Comparison of ENCODE assay signal across 20 cellular contexts in the genomic region with DNA sequence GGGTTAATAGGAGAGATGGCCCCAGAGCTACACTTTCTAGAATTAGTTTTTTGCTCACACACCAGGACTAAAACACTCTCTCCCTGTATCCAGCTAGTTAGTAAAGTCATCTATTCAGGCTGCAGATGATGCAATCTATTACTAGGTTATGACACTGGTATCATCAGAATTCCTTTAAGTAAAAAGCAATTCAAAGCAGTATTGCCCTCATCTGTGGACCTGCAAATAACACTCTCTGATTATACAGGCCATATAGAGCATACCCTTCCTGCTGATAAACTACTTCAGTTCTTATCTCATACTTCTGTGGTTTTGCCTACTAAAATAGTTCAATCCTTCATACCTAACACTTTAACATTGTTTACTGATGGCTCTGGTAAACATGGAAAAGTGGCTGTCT. TPM values are rescaled to one million over a fixed set of nuclear protein-coding genes. Genes with fewer than 3 reads are reported as not detected.
DNase-seq lines count a peak whose midpoint lies in the region; ATAC-seq and TF ChIP-seq lines count a peak whose summit lies in the region.
"Had no signal": no experiment of that assay in that cellular context is flagged by ENCODE, and none has a peak within 500 bp of the region (broad histone marks: within the 10 kb centered on the region; RNA-seq: fewer than 3 reads in every experiment).

No MANE protein-coding gene starts in this region.

- no peaks in the 10 kb centered on the region for H3K9me1 ChIP-seq in IMR-90 (ENCODE audit: insufficient read depth, low read length)

- no peaks in the 10 kb centered on the region for H3K36me3 ChIP-seq in Caco-2 (ENCODE audit: control insufficient read depth, insufficient read depth, low read length)
- H3K36me3 ChIP-seq in IMR-90 (ENCODE audit: control insufficient read depth, insufficient read depth, low read length), result no peaks in the 10 kb centered on the region

- no peak overlapping the region for H2BK5ac ChIP-seq in IMR-90 (ENCODE audit: low read depth, low read length, poor library complexity, severe bottlenecking)

- H3K4me3 ChIP-seq in Caco-2 (ENCODE audit: low read depth, low read length), result no peak overlapping the region
- H3K4me3 ChIP-seq in IMR-90 (ENCODE audit: insufficient read depth, low read depth, low read length), result no peak overlapping the region

- no peak overlapping the region for H4K5ac ChIP-seq in IMR-90 (ENCODE audit: low read depth, low read length)

- H2AK5ac ChIP-seq in IMR-90 (ENCODE audit: low read depth, low read length), result no peak overlapping the region

- dilution Hi-C loops in IMR-90 (cut with HindIII; ENCODE audit: low sequenced_read_pairs, unreplicated experiment), result no loop called here

- H3K56ac ChIP-seq in IMR-90 (ENCODE audit: extremely low read depth, insufficient read depth, low read length), result no peak overlapping the region

- BruUV-seq in Caco-2 (replicated peaks; lab: Mats Ljungman, UMichigan) (no TSS peak), IMR-90 (replicated peaks; lab: Mats Ljungman, UMichigan) (no TSS peak)

- H3K14ac ChIP-seq in IMR-90 (replicated peaks; ENCODE audit: low read depth, low read length), result no peak overlapping the region

- no peak overlapping the region for H4K8ac ChIP-seq in IMR-90 (ENCODE audit: low read depth in 2 of 2, low read length in 2 of 2)

- TF ChIP-seq RAD21 in IMR-90 (IDR thresholded peaks at IDR 0.05; ENCODE audit: low read length), result no peak

- DNase-seq in Caco-2, result peak in 1 of 2 experiments; percentile 21
- DNase-seq in IMR-90, result no peak
- DNase-seq in WTC11 (ENCODE audit: low spot score), result no peak
- DNase-seq in fibroblast of peridontal ligament (ENCODE audit: extremely low read depth), result peak; percentile 30
- no peak for DNase-seq in SHP77 (lab: John Stamatoyannopoulos, UW)
- DNase-seq in SK-N-DZ (ENCODE audit: low spot score), result no peak
- DNase-seq in NCI-H1436 treated with DMSO at 0.1 percent for 48 hours (lab: John Stamatoyannopoulos, UW), result no peak
- DNase-seq: CD8-positive, alpha-beta memory T cell; GOT3; MM.1S; NCI-H1092; NCI-H1436; NCI-H1930; NCI-H2227 treated with DMSO at 0.1 percent for 48 hours; NCI-H510A treated with DMSO at 0.1 percent for 48 hours; NCI-H774; NK-92 treated with Interleukin-12 subunit alpha and Interleukin-12 subunit beta, amount 100 ng/mL, for 24 hours had no signal

- H3K27me3 Mint-ChIP-seq in Caco-2 (ENCODE audit: insufficient read depth, unreplicated experiment) (no peaks in the 10 kb centered on the region), WTC11 (ENCODE audit: low read depth) (no peaks in the 10 kb centered on the region)

- H4K91ac ChIP-seq in IMR-90 (ENCODE audit: insufficient read depth, low read depth, low read length), result no peak overlapping the region

- H3K27me3 ChIP-seq in Caco-2 (replicated peaks; ENCODE audit: control insufficient read depth, insufficient read depth, low read length) (no peaks in the 10 kb centered on the region), IMR-90 (ENCODE audit: control insufficient read depth, insufficient read depth, low read length) (no peaks in the 10 kb centered on the region)

- no peaks in the 10 kb centered on the region for H3K79me1 ChIP-seq in IMR-90 (ENCODE audit: low read depth in 1 of 2, low read length in 2 of 2)

- H3K9me3 Mint-ChIP-seq in Caco-2 (ENCODE audit: unreplicated experiment) (peaks cover 50% of the 10 kb centered on the region), WTC11 (peaks cover 24% of the 10 kb centered on the region)

- no peak overlapping the region for H2AK9ac ChIP-seq in IMR-90 (replicated peaks; ENCODE audit: low read depth, low read length, poor library complexity)

- no peak overlapping the region for H3K23ac ChIP-seq in IMR-90 (ENCODE audit: low read depth, low read length)

- in situ Hi-C loops in IMR-90 (cut with MboI; ENCODE audit: low sequenced_read_pairs), result no loop called here

- no peak overlapping the region for H3K4me2 ChIP-seq in IMR-90 (ENCODE audit: low read depth, low read length)

- H3K9me3 ChIP-seq in Caco-2 (peaks cover 30% of the 10 kb centered on the region), IMR-90 (ENCODE audit: control insufficient read depth, insufficient read depth, low read length) (no peaks in the 10 kb centered on the region)

- H3K4ac ChIP-seq in IMR-90 (ENCODE audit: low read depth, low read length), result no peak overlapping the region

- peaks cover 25% of the 10 kb centered on the region for H3K4me1 Mint-ChIP-seq in Caco-2 (ENCODE audit: low read depth, unreplicated experiment)
- no peaks in the 10 kb centered on the region for H3K4me1 Mint-ChIP-seq in WTC11
- H3K4me1 Mint-ChIP-seq: CD8-positive, alpha-beta memory T cell had no signal

- no peak overlapping the region for H2BK20ac ChIP-seq in IMR-90 (ENCODE audit: low read depth, low read length)

- no peak overlapping the region for H3K27ac ChIP-seq in IMR-90 (ENCODE audit: insufficient read depth, low read length)
- H3K27ac ChIP-seq: C4-2B had no signal

- H3K18ac ChIP-seq in IMR-90 (ENCODE audit: low read depth, low read length), result no peak overlapping the region

- no peak overlapping the region for H2BK120ac ChIP-seq in IMR-90 (ENCODE audit: low read depth, low read length)

- ATAC-seq in IMR-90 (ENCODE audit: low read depth), result no peak; the same call in none of the 2 replicates
- no peak for ATAC-seq in WTC11
- ATAC-seq in GM21576 (IDR thresholded peaks at IDR 0.05; ENCODE audit: unreplicated experiment), result no peak
- ATAC-seq: Panc1 had no signal

- H3K4me3 Mint-ChIP-seq in Caco-2 (ENCODE audit: unreplicated experiment) (no peak overlapping the region), WTC11 (no peak overlapping the region)
- H3K4me3 Mint-ChIP-seq: CD8-positive, alpha-beta memory T cell had no signal

- H3K36me3 Mint-ChIP-seq in Caco-2 (ENCODE audit: insufficient read depth, unreplicated experiment) (no peaks in the 10 kb centered on the region), WTC11 (no peaks in the 10 kb centered on the region)
- H3K36me3 Mint-ChIP-seq: CD8-positive, alpha-beta memory T cell had no signal

- H3K9ac ChIP-seq in IMR-90 (ENCODE audit: low read depth, low read length), result no peak overlapping the region

- no peak overlapping the region for H2BK15ac ChIP-seq in IMR-90 (ENCODE audit: low read depth, low read length)

- intact Hi-C loops in Caco-2 (cut with micrococcal nuclease; ENCODE audit: unreplicated experiment) (no loop called here), IMR-90 (cut with micrococcal nuclease) (no loop called here)

- no peak for TF ChIP-seq POLR2A in IMR-90 (IDR thresholded peaks at IDR 0.05; ENCODE audit: low read depth, low read length)

- H3K4me1 ChIP-seq in Caco-2, result peaks cover 11% of the 10 kb centered on the region; the same call in 1 of the 2 replicates
- no peaks in the 10 kb centered on the region for H3K4me1 ChIP-seq in IMR-90 (ENCODE audit: control insufficient read depth, insufficient read depth, low read length)

- H4K20me1 ChIP-seq in IMR-90 (ENCODE audit: insufficient read depth, low read length), result no peaks in the 10 kb centered on the region

- TF ChIP-seq CTCF in Caco-2 (IDR thresholded peaks at IDR 0.05; ENCODE audit: insufficient read depth in 1 of 2, low read depth in 1 of 2, low read length in 1 of 2, severe bottlenecking in 1 of 2, unreplicated experiment in 1 of 2) (no peak), IMR-90 (conservative IDR thresholded peaks at IDR 0.05; ENCODE audit: low read depth, low read length) (no peak), WTC11 (IDR thresholded peaks at IDR 0.05) (no peak)

- peak overlapping the region; percentile 53 for H3K27ac Mint-ChIP-seq in Caco-2 (ENCODE audit: unreplicated experiment)
- no peak overlapping the region for H3K27ac Mint-ChIP-seq in WTC11

- no peak overlapping the region for H2AFZ ChIP-seq in IMR-90 (replicated peaks; ENCODE audit: low read length, poor library complexity)

- CTCF ChIA-PET in Caco-2 (lab: Charles Lee) (no interaction called here), IMR-90 (lab: Yijun Ruan, JAX) (no interaction called here), WTC11 (lab: Charles Lee) (no interaction called here)

- POLR2A ChIA-PET in Caco-2 (lab: Charles Lee) (no interaction called here), IMR-90 (lab: Charles Lee; ENCODE audit: unreplicated experiment) (no interaction called here), WTC11 (lab: Charles Lee) (no interaction called here)

TF ChIP-seq in IMR-90, 13 proteins besides CTCF, POLR2A, EP300 and RAD21:
- TF ChIP-seq CEBPB (IDR thresholded peaks at IDR 0.05; ENCODE audit: low read depth, low read length), result peak; percentile 85
- no peak for TF ChIP-seq ELK1 (IDR thresholded peaks at IDR 0.05; ENCODE audit: borderline replicate concordance, low read depth, low read length)

TF ChIP-seq in WTC11, 78 proteins besides CTCF, POLR2A, EP300 and RAD21:
- TF ChIP-seq ZBTB21 (CRISPR knock-in tag; IDR thresholded peaks at IDR 0.05; ENCODE audit: borderline replicate concordance) (no peak), GABPB1 (CRISPR knock-in tag; IDR thresholded peaks at IDR 0.05) (peak; percentile 77)

RNA-seq across cellular contexts. Expression of gene MTMR2, which starts 13.5 kb away (rescaled TPM):
- total RNA-seq in Caco-2 (2022), result 75.2 and 76.4 TPM in 2 replicates
- total RNA-seq in IMR-90 (2012; rRNA removed), result 30.6 and 36.9 TPM in 2 replicates
- polyA plus RNA-seq in IMR-90 (2012; rRNA removed), result 12.3 and 16.6 TPM in 2 replicates
- 9.7 and 12.1 TPM in 2 replicates for polyA plus RNA-seq in IMR-90 (2012; cell fraction: cytosol; rRNA removed)
- polyA plus RNA-seq in IMR-90 (2012; cell fraction: nucleus; rRNA removed; ENCODE audit: low replicate concordance), result 6.0 and 13.5 TPM in 2 replicates
- 43.6 to 49.8 TPM (median 45.6 TPM) in 3 replicates for total RNA-seq in WTC11 (2021)
- 22.1 and 23.0 TPM in 2 replicates for polyA plus RNA-seq in SK-N-DZ (2014; cell fraction: cytosol; rRNA removed)
- polyA plus RNA-seq in SK-N-DZ (2014; cell fraction: nucleus; rRNA removed), result 10.2 and 14.9 TPM in 2 replicates
